In genomic region chr5:116442095-116442534, GRCh38 we compare ENCODE assay signal across 9 cellular contexts.
DNase-seq lines count a peak whose midpoint lies in the region; ATAC-seq and TF ChIP-seq lines count a peak whose summit lies in the region.
"Had no signal": no experiment of that assay in that cellular context is flagged by ENCODE, and none has a peak within 500 bp of the region (broad histone marks: within the 10 kb centered on the region; RNA-seq: fewer than 3 reads in every experiment).

No MANE protein-coding gene starts in this region.

- H3K4me1 ChIP-seq in right atrium auricular region, result peaks cover 0 to 18% of the 10 kb centered on the region in 2 donors
- no peaks in the 10 kb centered on the region for H3K4me1 ChIP-seq in foreskin keratinocyte
- H3K4me1 ChIP-seq in transverse colon, result peaks cover 0 to 19% (median 11%) of the 10 kb centered on the region in 4 donors

- no peak for TF ChIP-seq EP300 in transverse colon (IDR thresholded peaks at IDR 0.05; ENCODE audit: low read depth)

- H3K27me3 ChIP-seq in right atrium auricular region, result no peaks in the 10 kb centered on the region
- no peaks in the 10 kb centered on the region for H3K27me3 ChIP-seq in foreskin keratinocyte
- no peaks in the 10 kb centered on the region for H3K27me3 ChIP-seq in transverse colon
- H3K27me3 ChIP-seq: sigmoid colon had no signal

- in situ Hi-C loops in transverse colon (cut with MboI; ENCODE audit: low pct_ligation_motif_present in 1 of 4, low pct_unique_long_range_greater_than_20kb in 1 of 4, low sequenced_read_pairs in 3 of 4), result no loop called here

- no peak for TF ChIP-seq POLR2A in transverse colon (IDR thresholded peaks at IDR 0.05)
- no peak for TF ChIP-seq POLR2A in erythroblast (IDR thresholded peaks at IDR 0.05; ENCODE audit: low read length)

- ATAC-seq in Right ventricle myocardium inferior (peak; percentile 58), foreskin keratinocyte (peak; percentile 74), GM21529 (IDR thresholded peaks at IDR 0.05; ENCODE audit: unreplicated experiment) (no peak)

- 38% methylated on average over 3 of the region's 3 CpGs; no CpG with 5 or more reads in 1 of the 2 donors for WGBS in transverse colon (ENCODE audit: low coverage in 1 of 2), 2 donors

- H3K27ac ChIP-seq in right atrium auricular region, result no peak overlapping the region
- H3K27ac ChIP-seq in foreskin keratinocyte, result no peak overlapping the region
- no peak overlapping the region for H3K27ac ChIP-seq in transverse colon
- H3K27ac ChIP-seq: sigmoid colon had no signal

- no peaks in the 10 kb centered on the region for H3K9me3 ChIP-seq in right atrium auricular region
- H3K9me3 ChIP-seq in transverse colon, result no peaks in the 10 kb centered on the region
- H3K9me3 ChIP-seq: sigmoid colon had no signal

- H3K36me3 ChIP-seq in right atrium auricular region, result peaks cover 11% of the 10 kb centered on the region
- peaks cover 0 to 10% (median 4%) of the 10 kb centered on the region in 4 donors for H3K36me3 ChIP-seq in transverse colon

- intact Hi-C loops in Right ventricle myocardium inferior (cut with DNase I), result loop anchor here (5.0 kb wide), 1 partner anchor 50 kb away; no protein-coding TSS in a partner anchor
- intact Hi-C loops in transverse colon (cut with DNase I; ENCODE audit: low total_unique reads), result no loop called here

- TF ChIP-seq CTCF in right atrium auricular region (IDR thresholded peaks at IDR 0.05) (no peak), foreskin keratinocyte (conservative IDR thresholded peaks at IDR 0.05) (no peak), transverse colon (IDR thresholded peaks at IDR 0.05) (no peak)

- DNase-seq in Right ventricle myocardium inferior (ENCODE audit: missing footprints) (no peak), right atrium auricular region (ENCODE audit: low spot score) (no peak), RPMI8226 (peak; percentile 86), foreskin keratinocyte (peak; percentile 32 to 71), transverse colon (peak; percentile 42), erythroblast (lab: John Stamatoyannopoulos, UW) (no peak)
- no peak for DNase-seq in activated naive CD4-positive, alpha-beta T cell treated with Interleukin-2 at 50 U/mL for 16 hours
- DNase-seq: sigmoid colon had no signal

- H3K4me3 ChIP-seq in right atrium auricular region, result no peak overlapping the region
- H3K4me3 ChIP-seq in transverse colon, result no peak overlapping the region
- H3K4me3 ChIP-seq: sigmoid colon had no signal

Comparison
In these comparisons a context has a peak if more than half of its experiments do, and no peak if none do; other contexts are left out.
1. DNase-seq: peak in RPMI8226 (single experiment), foreskin keratinocyte (2 of 2) and transverse colon (single experiment); none in Right ventricle myocardium inferior (single experiment), right atrium auricular region (single experiment), erythroblast (0 of 2) and activated naive CD4-positive, alpha-beta T cell treated with Interleukin-2 at 50 U/mL for 16 hours (single experiment).